Comparison of ENCODE assay signal across 30 cellular contexts in the genomic region with DNA sequence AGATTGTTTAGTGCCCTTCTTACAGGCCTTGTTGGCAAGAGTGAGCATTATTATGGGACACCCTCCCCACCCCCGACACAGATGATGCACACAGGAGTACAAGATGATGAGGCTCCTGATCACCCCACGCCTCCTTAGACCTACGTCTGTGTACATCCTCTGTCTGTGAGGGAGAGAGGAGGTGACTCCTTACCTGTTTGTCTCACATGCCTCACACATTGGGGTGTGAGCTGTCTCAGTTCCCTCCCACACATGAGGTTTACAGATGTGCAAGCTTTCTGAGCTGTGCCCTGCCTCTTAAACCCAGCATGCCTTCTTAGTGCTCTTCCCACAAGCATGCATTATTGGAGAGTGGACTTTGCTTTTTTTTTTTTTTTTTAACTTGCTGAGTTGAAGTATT.
A peak's percentile ranks its signal among the peaks of the same experiment; 100 is the strongest.
DNase-seq lines count a peak whose midpoint lies in the region; ATAC-seq, FAIRE-seq and TF ChIP-seq lines count a peak whose summit lies in the region.
"Had no signal": no experiment of that assay in that cellular context is flagged by ENCODE, and none has a peak within 500 bp of the region (broad histone marks: within the 10 kb centered on the region; RNA-seq: fewer than 3 reads in every experiment).

No MANE protein-coding gene starts in this region.

- TF ChIP-seq CTCF in activated CD8-positive, alpha-beta T cell treated with anti-CD3 and anti-CD28 coated beads for 36 hours (IDR thresholded peaks at IDR 0.05): no peak
- TF ChIP-seq CTCF in endothelial cell of umbilical vein (IDR thresholded peaks at IDR 0.05; ENCODE audit: extremely low read depth in 1 of 2, insufficient read depth in 1 of 2, low read depth in 1 of 2, low read length in 2 of 2) (no peak), osteoblast (IDR thresholded peaks at IDR 0.05; ENCODE audit: extremely low read depth, low read depth, low read length) (no peak)

- WGBS in GM23248 (ENCODE audit: low coverage in 1 of 2, low lambda C conversion rate in 2 of 2, missing lambda C conversion rate in 2 of 2), 2 experiments: 20 to 74% methylated on average over 1 to 3 of the region's 3 CpGs

- no peaks in the 10 kb centered on the region for H3K9me3 Mint-ChIP-seq in activated CD8-positive, alpha-beta T cell treated with anti-CD3 and anti-CD28 coated beads for 36 hours
- H3K9me3 Mint-ChIP-seq in activated CD8-positive, alpha-beta T cell treated with anti-CD3 and anti-CD28 coated beads, Interleukin-2, amount 10 ng/mL, durations not matched to agents 7 days and 5 days (ENCODE audit: insufficient read depth): no peaks in the 10 kb centered on the region
- H3K9me3 Mint-ChIP-seq: activated naive CD4-positive, alpha-beta T cell treated with anti-CD3 and anti-CD28 coated beads for 36 hours; activated T-helper 1 cell treated with anti-CD3 and anti-CD28 coated beads, Interleukin-12 subunit alpha, Interleukin-12 subunit beta, Interleukin-2, Interleukin-4 antibody, amounts not matched to agents 30 ng/mL and 10 ng/mL and 1 ng/mL, durations not matched to agents 14 hours and 24 hours and 36 hours; CD4-positive, alpha-beta T cell had no signal

- peaks cover 23% of the 10 kb centered on the region for H3F3A ChIP-seq in GM23248 (ENCODE audit: insufficient read depth)

- H3K9me3 ChIP-seq in GM23248 (ENCODE audit: low read depth) (no peaks in the 10 kb centered on the region), endothelial cell of umbilical vein (replicated peaks; ENCODE audit: control insufficient read depth, insufficient read depth, low read length) (no peaks in the 10 kb centered on the region), osteoblast (ENCODE audit: low read depth, low read length) (no peaks in the 10 kb centered on the region)
- H3K9me3 ChIP-seq: A549, gastroesophageal sphincter, pancreas, right atrium auricular region, tibial nerve had no signal

- H3K4me2 ChIP-seq in GM23248 (ENCODE audit: unreplicated experiment) (no peak overlapping the region), endothelial cell of umbilical vein (ENCODE audit: insufficient read depth, low read length) (no peak overlapping the region), osteoblast (ENCODE audit: insufficient read depth, low read length) (no peak overlapping the region)
- H3K4me2 ChIP-seq: A549, hepatocyte, KMS-11, smooth muscle cell had no signal

- peak; percentile 12 for DNase-seq in activated CD8-positive, alpha-beta T cell treated with anti-CD3 and anti-CD28 coated beads for 36 hours
- DNase-seq in activated CD8-positive, alpha-beta T cell treated with anti-CD3 and anti-CD28 coated beads, Interleukin-2, amount 10 ng/mL, durations not matched to agents 7 days and 5 days: no peak
- DNase-seq in GM23248 (peak; percentile 15), endothelial cell of umbilical vein (ENCODE audit: low read depth, low spot score) (no peak), osteoblast (ENCODE audit: insufficient read length, low spot score, missing footprints) (peak; percentile 46), OCI-M2 (lab: John Stamatoyannopoulos, UW; ENCODE audit: unreplicated experiment) (no peak), KG1 (lab: John Stamatoyannopoulos, UW) (no peak)
- DNase-seq in central memory CD4-positive, alpha-beta T cell: no peak
- DNase-seq: activated naive CD4-positive, alpha-beta T cell treated with anti-CD3 and anti-CD28 coated beads for 36 hours; CD4-positive, alpha-beta T cell; dermis blood vessel endothelial cell; DND-41; endodermal cell; GF-D8; NCI-H1417; NCI-H2029; NCI-H526; OCI-M1; pancreas had no signal

- peak; percentile 42 for ATAC-seq in activated CD8-positive, alpha-beta T cell treated with anti-CD3 and anti-CD28 coated beads for 36 hours
- no peak for ATAC-seq in activated CD8-positive, alpha-beta T cell treated with anti-CD3 and anti-CD28 coated beads, Interleukin-2, amount 10 ng/mL, durations not matched to agents 7 days and 5 days
- ATAC-seq: A549, gastroesophageal sphincter, pancreas had no signal

- peaks cover 11% of the 10 kb centered on the region; the same call in 1 of the 2 replicates for H3K4me1 ChIP-seq in GM23248 (ENCODE audit: insufficient read depth)
- H3K4me1 ChIP-seq in endothelial cell of umbilical vein (ENCODE audit: control insufficient read depth, extremely low read depth, insufficient read depth, low read length): no peaks in the 10 kb centered on the region
- H3K4me1 ChIP-seq in osteoblast (ENCODE audit: insufficient read depth, low read length): peaks cover 17% of the 10 kb centered on the region
- H3K4me1 ChIP-seq: gastroesophageal sphincter, pancreas, right atrium auricular region, tibial nerve had no signal

- intact Hi-C loops in activated CD8-positive, alpha-beta T cell treated with anti-CD3 and anti-CD28 coated beads for 36 hours (cut with micrococcal nuclease): no loop called here
- intact Hi-C loops in endothelial cell of umbilical vein (cut with micrococcal nuclease): no loop called here

- H3K4me1 Mint-ChIP-seq in activated CD8-positive, alpha-beta T cell treated with anti-CD3 and anti-CD28 coated beads for 36 hours (ENCODE audit: low read depth): no peaks in the 10 kb centered on the region
- H3K4me1 Mint-ChIP-seq in activated CD8-positive, alpha-beta T cell treated with anti-CD3 and anti-CD28 coated beads, Interleukin-2, amount 10 ng/mL, durations not matched to agents 7 days and 5 days (ENCODE audit: low read depth): peaks cover 4% of the 10 kb centered on the region
- H3K4me1 Mint-ChIP-seq: endodermal cell had no signal

- H3K9me1 ChIP-seq in endothelial cell of umbilical vein (replicated peaks; ENCODE audit: control insufficient read depth, extremely low read depth, insufficient read depth, low read length): no peaks in the 10 kb centered on the region

- no peaks in the 10 kb centered on the region for H3K79me2 ChIP-seq in GM23248 (ENCODE audit: insufficient read depth)
- H3K79me2 ChIP-seq in endothelial cell of umbilical vein (ENCODE audit: control insufficient read depth, insufficient read depth, low read length): no peaks in the 10 kb centered on the region
- no peaks in the 10 kb centered on the region for H3K79me2 ChIP-seq in osteoblast (ENCODE audit: insufficient read depth, low read length)
- H3K79me2 ChIP-seq: hepatocyte had no signal

- CTCF ChIA-PET in activated CD8-positive, alpha-beta T cell treated with anti-CD3 and anti-CD28 coated beads for 36 hours (lab: Charles Lee): no interaction called here
- CTCF ChIA-PET in activated CD8-positive, alpha-beta T cell treated with anti-CD3 and anti-CD28 coated beads, Interleukin-2, amount 10 ng/mL, durations not matched to agents 7 days and 5 days (lab: Charles Lee): no interaction called here
- CTCF ChIA-PET in endothelial cell of umbilical vein (lab: Charles Lee): no interaction called here

- H3K4me3 ChIP-seq in GM23248 (no peak overlapping the region), endothelial cell of umbilical vein (replicated peaks in 1 of 3; ENCODE audit: insufficient read depth in 1 of 3, low read depth in 1 of 3, low read length in 3 of 3) (no peak overlapping the region), osteoblast (ENCODE audit: insufficient read depth, low read length) (no peak overlapping the region)
- H3K4me3 ChIP-seq: A549, gastroesophageal sphincter, hepatocyte, pancreas, right atrium auricular region, SK-N-MC, smooth muscle cell, tibial nerve had no signal

- no peaks in the 10 kb centered on the region for H3K27me3 ChIP-seq in GM23248 (replicated peaks; ENCODE audit: insufficient read depth)
- no peaks in the 10 kb centered on the region for H3K27me3 ChIP-seq in endothelial cell of umbilical vein (ENCODE audit: control insufficient read depth in 2 of 2, insufficient read depth in 2 of 2, low read length in 2 of 2)
- no peaks in the 10 kb centered on the region for H3K27me3 ChIP-seq in osteoblast (ENCODE audit: insufficient read depth, low read length)
- H3K27me3 ChIP-seq: gastroesophageal sphincter, hepatocyte, pancreas, right atrium auricular region had no signal

- H3K36me3 ChIP-seq in GM23248 (ENCODE audit: low read depth) (no peaks in the 10 kb centered on the region), endothelial cell of umbilical vein (ENCODE audit: control insufficient read depth in 2 of 2, extremely low read depth in 1 of 2, insufficient read depth in 2 of 2, low read length in 2 of 2) (no peaks in the 10 kb centered on the region), osteoblast (ENCODE audit: insufficient read depth, low read length) (no peaks in the 10 kb centered on the region)
- H3K36me3 ChIP-seq: gastroesophageal sphincter, pancreas, right atrium auricular region, tibial nerve had no signal

- POLR2A ChIA-PET in activated CD8-positive, alpha-beta T cell treated with anti-CD3 and anti-CD28 coated beads for 36 hours (lab: Charles Lee): no interaction called here
- POLR2A ChIA-PET in activated CD8-positive, alpha-beta T cell treated with anti-CD3 and anti-CD28 coated beads, Interleukin-2, amount 10 ng/mL, durations not matched to agents 7 days and 5 days (lab: Charles Lee): no interaction called here
- POLR2A ChIA-PET in endothelial cell of umbilical vein (lab: Charles Lee): no interaction called here

- in situ Hi-C loops in GM23248 (cut with MboI): no loop called here

- H3K36me3 Mint-ChIP-seq in activated CD8-positive, alpha-beta T cell treated with anti-CD3 and anti-CD28 coated beads for 36 hours (ENCODE audit: low read depth): peaks cover 2% of the 10 kb centered on the region
- H3K36me3 Mint-ChIP-seq in activated CD8-positive, alpha-beta T cell treated with anti-CD3 and anti-CD28 coated beads, Interleukin-2, amount 10 ng/mL, durations not matched to agents 7 days and 5 days (ENCODE audit: low read depth): no peaks in the 10 kb centered on the region

- H3K27ac ChIP-seq in GM23248 (no peak overlapping the region), endothelial cell of umbilical vein (ENCODE audit: insufficient read depth, low read depth, low read length) (no peak overlapping the region), osteoblast (ENCODE audit: low read depth, low read length) (no peak overlapping the region)
- H3K27ac ChIP-seq: A549, gastroesophageal sphincter, hepatocyte, KMS-11, pancreas, right atrium auricular region, SK-N-MC, tibial nerve had no signal

- H2AFZ ChIP-seq in GM23248: no peak overlapping the region
- no peak overlapping the region for H2AFZ ChIP-seq in endothelial cell of umbilical vein (ENCODE audit: low read depth, low read length)
- no peak overlapping the region for H2AFZ ChIP-seq in osteoblast (ENCODE audit: low read length)
- H2AFZ ChIP-seq: hepatocyte had no signal

- no TSS peak for BruUV-seq in endothelial cell of umbilical vein (replicated peaks; lab: Mats Ljungman, UMichigan)

- H3K9ac ChIP-seq in GM23248 (no peak overlapping the region), endothelial cell of umbilical vein (replicated peaks; ENCODE audit: extremely low read depth, insufficient read depth, low read length) (no peak overlapping the region)
- H3K9ac ChIP-seq: KMS-11 had no signal

- peak; percentile 26 for FAIRE-seq in endothelial cell of umbilical vein (lab: Jason Lieb, UNC)
- FAIRE-seq: A549, D721Med, pancreas had no signal

- no peaks in the 10 kb centered on the region for H3K27me3 Mint-ChIP-seq in activated CD8-positive, alpha-beta T cell treated with anti-CD3 and anti-CD28 coated beads for 36 hours
- no peaks in the 10 kb centered on the region for H3K27me3 Mint-ChIP-seq in activated CD8-positive, alpha-beta T cell treated with anti-CD3 and anti-CD28 coated beads, Interleukin-2, amount 10 ng/mL, durations not matched to agents 7 days and 5 days (ENCODE audit: low read depth)
- H3K27me3 Mint-ChIP-seq: CD4-positive, alpha-beta T cell had no signal

- H3K4me3 Mint-ChIP-seq in activated CD8-positive, alpha-beta T cell treated with anti-CD3 and anti-CD28 coated beads for 36 hours: no peak overlapping the region
- no peak overlapping the region for H3K4me3 Mint-ChIP-seq in activated CD8-positive, alpha-beta T cell treated with anti-CD3 and anti-CD28 coated beads, Interleukin-2, amount 10 ng/mL, durations not matched to agents 7 days and 5 days
- H3K4me3 Mint-ChIP-seq: activated naive CD4-positive, alpha-beta T cell treated with anti-CD3 and anti-CD28 coated beads for 36 hours; activated T-helper 1 cell treated with anti-CD3 and anti-CD28 coated beads, Interleukin-12 subunit alpha, Interleukin-12 subunit beta, Interleukin-2, Interleukin-4 antibody, amounts not matched to agents 30 ng/mL and 10 ng/mL and 1 ng/mL, durations not matched to agents 14 hours and 24 hours and 36 hours; CD4-positive, alpha-beta T cell; endodermal cell; neural crest cell had no signal

- H3K27ac Mint-ChIP-seq in activated CD8-positive, alpha-beta T cell treated with anti-CD3 and anti-CD28 coated beads for 36 hours: no peak overlapping the region
- no peak overlapping the region for H3K27ac Mint-ChIP-seq in activated CD8-positive, alpha-beta T cell treated with anti-CD3 and anti-CD28 coated beads, Interleukin-2, amount 10 ng/mL, durations not matched to agents 7 days and 5 days
- H3K27ac Mint-ChIP-seq: activated naive CD4-positive, alpha-beta T cell treated with anti-CD3 and anti-CD28 coated beads for 36 hours; activated T-helper 1 cell treated with anti-CD3 and anti-CD28 coated beads, Interleukin-12 subunit alpha, Interleukin-12 subunit beta, Interleukin-2, Interleukin-4 antibody, amounts not matched to agents 30 ng/mL and 10 ng/mL and 1 ng/mL, durations not matched to agents 14 hours and 24 hours and 36 hours; CD4-positive, alpha-beta T cell; endodermal cell had no signal

- TF ChIP-seq POLR2A in endothelial cell of umbilical vein (IDR thresholded peaks at IDR 0.05; ENCODE audit: low read depth, low read length): no peak

- no peaks in the 10 kb centered on the region for H3K9me2 ChIP-seq in GM23248 (ENCODE audit: insufficient read depth)

- H4K20me1 ChIP-seq in GM23248 (ENCODE audit: insufficient read depth): no peaks in the 10 kb centered on the region
- no peaks in the 10 kb centered on the region for H4K20me1 ChIP-seq in endothelial cell of umbilical vein (replicated peaks; ENCODE audit: control insufficient read depth, extremely low read depth, insufficient read depth, low read length)
- peaks cover 6% of the 10 kb centered on the region for H4K20me1 ChIP-seq in osteoblast (ENCODE audit: insufficient read depth, low read length)

- dilution Hi-C loops in endothelial cell of umbilical vein (cut with MboI; ENCODE audit: extremely low pct_ligation_motif_present, low sequenced_read_pairs): no loop called here

Comparison
In these comparisons a context has a peak if more than half of its experiments do, and no peak if none do; other contexts are left out.
1. DNase-seq: peak in activated CD8-positive, alpha-beta T cell treated with anti-CD3 and anti-CD28 coated beads for 36 hours (single experiment), GM23248 (single experiment) and osteoblast (single experiment); none in activated CD8-positive, alpha-beta T cell treated with anti-CD3 and anti-CD28 coated beads, Interleukin-2, amount 10 ng/mL, durations not matched to agents 7 days and 5 days (single experiment), endothelial cell of umbilical vein (single experiment), OCI-M2 (single experiment), KG1 (single experiment) and central memory CD4-positive, alpha-beta T cell (single experiment).